ENCODE assay signal across 8 cellular contexts in the genomic region with DNA sequence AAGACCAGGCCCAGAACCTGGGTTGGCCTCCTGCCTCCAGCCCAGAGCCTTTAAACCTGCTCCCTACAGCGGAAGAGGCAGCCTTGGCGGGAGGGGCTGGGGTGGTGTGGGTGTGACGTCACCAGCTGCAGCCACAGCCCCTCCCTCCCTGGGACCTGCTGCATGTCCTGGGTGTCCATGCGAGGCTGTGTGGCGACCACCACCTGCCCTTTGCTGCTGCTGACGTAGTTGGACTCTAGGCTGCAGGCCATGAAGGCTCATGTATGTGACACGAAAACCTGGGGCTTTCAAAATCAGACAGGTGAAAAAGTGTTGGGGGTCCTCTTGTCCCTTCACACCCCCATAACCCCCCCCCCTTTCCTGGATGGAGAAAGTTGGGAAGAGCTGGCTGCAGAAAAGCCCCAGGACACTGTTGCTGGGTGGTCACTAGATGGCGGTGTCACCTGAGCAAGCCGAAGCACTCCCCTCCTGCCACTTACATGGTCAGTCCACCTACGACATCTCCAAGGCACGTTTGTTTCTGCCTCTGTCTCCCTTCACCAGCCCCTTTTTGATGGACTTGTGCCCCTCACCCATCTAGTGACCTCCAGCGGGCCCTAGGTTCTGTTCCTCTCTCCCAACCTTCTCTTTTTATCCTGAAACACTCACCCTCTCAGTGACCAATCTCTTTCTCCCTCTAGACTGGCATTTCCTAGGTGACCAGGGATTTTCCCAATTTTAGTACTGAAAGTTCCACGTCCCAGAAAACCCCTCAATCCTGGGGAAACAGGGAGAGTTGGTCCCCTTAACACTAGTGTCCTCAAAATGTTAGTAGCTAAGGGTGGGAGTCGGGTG. TPM values are rescaled to one million over a fixed set of nuclear protein-coding genes. Genes with fewer than 3 reads are reported as not detected.
DNase-seq lines count a peak whose midpoint lies in the region; ATAC-seq and TF ChIP-seq lines count a peak whose summit lies in the region.

No MANE protein-coding gene starts in this region.

- H3K4me1 ChIP-seq in esophagus squamous epithelium (no peaks in the 10 kb centered on the region), upper lobe of left lung (peaks cover 0 to 7% (median 0%) of the 10 kb centered on the region in 4 donors)

- ATAC-seq in naive thymus-derived CD8-positive, alpha-beta T cell, result peak in 1 of 2 donors; percentile 53
- peak; percentile 77 to 79 for ATAC-seq in upper lobe of left lung (ENCODE audit: low FRiP score in 2 of 2)
- ATAC-seq in GM18519 (IDR thresholded peaks at IDR 0.05; ENCODE audit: low FRiP score, unreplicated experiment), result no peak

- H3K9me3 ChIP-seq in esophagus squamous epithelium (no peaks in the 10 kb centered on the region), upper lobe of left lung (no peaks in the 10 kb centered on the region)

- H3K9me3 Mint-ChIP-seq in naive thymus-derived CD8-positive, alpha-beta T cell, result no peaks in the 10 kb centered on the region

- in situ Hi-C loops in GM13976 (cut with MboI; ENCODE audit: low sequenced_read_pairs, unreplicated experiment), result loop anchor here (5.0 to 10.0 kb wide), 2 partner anchors 166 to 314 kb away; no protein-coding TSS in a partner anchor

- intact Hi-C loops in esophagus squamous epithelium (cut with DNase I), result no loop called here

- H3K36me3 Mint-ChIP-seq in naive thymus-derived CD8-positive, alpha-beta T cell, result no peaks in the 10 kb centered on the region

- H3K27ac ChIP-seq in esophagus squamous epithelium (no peak overlapping the region), upper lobe of left lung (no peak overlapping the region)

- POLR2A ChIA-PET in naive thymus-derived CD8-positive, alpha-beta T cell (lab: Charles Lee), result no interaction called here

- TF ChIP-seq POLR2A in esophagus squamous epithelium (IDR thresholded peaks at IDR 0.05) (no peak), upper lobe of left lung (IDR thresholded peaks at IDR 0.05) (peak in 1 of 4 donors; percentile 10)

- H3K4me1 Mint-ChIP-seq in naive thymus-derived CD8-positive, alpha-beta T cell, result peaks cover 3 to 6% (median 3%) of the 10 kb centered on the region in 4 donors

- H3K4me3 ChIP-seq in esophagus squamous epithelium (no peak overlapping the region), upper lobe of left lung (no peak overlapping the region)

- peak overlapping the region in 1 of 10 donors; percentile 43 for H3K27ac Mint-ChIP-seq in naive thymus-derived CD8-positive, alpha-beta T cell

- peak; percentile 88 for TF ChIP-seq CTCF in AG09319 (IDR thresholded peaks at IDR 0.05; ENCODE audit: low read depth, low read length)
- TF ChIP-seq CTCF in GM13976 (IDR thresholded peaks at IDR 0.05; ENCODE audit: borderline replicate concordance, control extremely low read depth, extremely low read depth, insufficient read depth, missing control alignments), result peak; percentile 80
- peak; percentile 58 to 76 (median 64) for TF ChIP-seq CTCF in esophagus squamous epithelium (IDR thresholded peaks at IDR 0.05)
- peak; percentile 54 to 79 (median 68) for TF ChIP-seq CTCF in upper lobe of left lung (IDR thresholded peaks at IDR 0.05)

- WGBS in esophagus squamous epithelium, 2 donors, result 34 to 42% methylated on average over 11 to 12 of the region's 14 CpGs
- 42 to 46% methylated on average over 8 to 14 of the region's 14 CpGs for WGBS in upper lobe of left lung, 2 donors

- H3K27me3 ChIP-seq in esophagus squamous epithelium (peaks cover 0 to 22% (median 0%) of the 10 kb centered on the region in 4 donors), upper lobe of left lung (no peaks in the 10 kb centered on the region)

- no peak overlapping the region for H3K4me3 Mint-ChIP-seq in naive thymus-derived CD8-positive, alpha-beta T cell

- peaks cover 0 to 15% (median 0%) of the 10 kb centered on the region in 5 donors for H3K27me3 Mint-ChIP-seq in naive thymus-derived CD8-positive, alpha-beta T cell

- DNase-seq in AG09319 (ENCODE audit: extremely low read depth, low read depth) (peak; percentile 44), GM13976 (ENCODE audit: low spot score) (peak; percentile 91), NCI-H345 (lab: John Stamatoyannopoulos, UW) (peak; percentile 21), esophagus squamous epithelium (lab: John Stamatoyannopoulos, UW) (no peak), upper lobe of left lung (peak in 1 of 2 donors; percentile 62)
- peak; percentile 53 for DNase-seq in activated CD4-positive, alpha-beta T cell treated with anti-CD3 and anti-CD28 coated beads for 48 hours
- DNase-seq in naive thymus-derived CD8-positive, alpha-beta T cell, result peak in 7 of 10 donors; percentile 19 to 42 (median 32)

- TF ChIP-seq EP300 in upper lobe of left lung (IDR thresholded peaks at IDR 0.05), result no peak

- H3K36me3 ChIP-seq in esophagus squamous epithelium, result no peaks in the 10 kb centered on the region
- no peaks in the 10 kb centered on the region for H3K36me3 ChIP-seq in upper lobe of left lung

RNA-seq across cellular contexts. Expression of gene SLC6A20, which starts 35.2 kb away (rescaled TPM):
- under 1 TPM in 3 of 4 donors, not detected in 1; 0.04 to 0.32 (median 0.19) TPM for total RNA-seq in esophagus squamous epithelium
- total RNA-seq in naive thymus-derived CD8-positive, alpha-beta T cell, result under 1 TPM in 1 of 2 experiments, not detected in 1; 0.52 TPM
- not detected for polyA plus RNA-seq in naive thymus-derived CD8-positive, alpha-beta T cell
- 10 to 100 TPM in 3 of 6 donors, 1 to 10 TPM in 2, under 1 TPM in 1; 0.11 to 20.1 (median 7.2) TPM for total RNA-seq in upper lobe of left lung
